18 cellular contexts compared by ENCODE assay signal in genomic region chr1:236830116-236830515, GRCh38. TPM values are rescaled to one million over a fixed set of nuclear protein-coding genes. Genes with fewer than 3 reads are reported as not detected.
DNase-seq lines count a peak whose midpoint lies in the region; ATAC-seq and TF ChIP-seq lines count a peak whose summit lies in the region.
"Had no signal": no experiment of that assay in that cellular context is flagged by ENCODE, and none has a peak within 500 bp of the region (broad histone marks: within the 10 kb centered on the region; RNA-seq: fewer than 3 reads in every experiment).

No MANE protein-coding gene starts in this region.

- H3K4me1 ChIP-seq in heart left ventricle (peaks cover 0 to 31% (median 9%) of the 10 kb centered on the region in 12 donors), right atrium auricular region (peaks cover 0 to 22% of the 10 kb centered on the region in 2 donors)
- H3K4me1 ChIP-seq: A549, Caco-2, HAP-1 had no signal

- TF ChIP-seq CTCF in heart left ventricle (IDR thresholded peaks at IDR 0.05) (no peak), right atrium auricular region (IDR thresholded peaks at IDR 0.05) (no peak), progenitor cell of endocrine pancreas (IDR thresholded peaks at IDR 0.05; ENCODE audit: unreplicated experiment) (no peak)

- no peak for TF ChIP-seq POLR2A in heart left ventricle (IDR thresholded peaks at IDR 0.05)

- H3K36me3 ChIP-seq in heart left ventricle = peaks cover 0 to 100% (median 92%) of the 10 kb centered on the region in 9 donors
- peaks cover 41% of the 10 kb centered on the region for H3K36me3 ChIP-seq in right atrium auricular region

- no peak overlapping the region for H3K4me3 ChIP-seq in heart left ventricle
- H3K4me3 ChIP-seq in right atrium auricular region = no peak overlapping the region
- H3K4me3 ChIP-seq: A549, GM23248, HAP-1 had no signal

- H3K27me3 ChIP-seq in heart left ventricle (no peaks in the 10 kb centered on the region), right atrium auricular region (no peaks in the 10 kb centered on the region)

- DNase-seq in Right ventricle myocardium inferior (ENCODE audit: missing footprints) = no peak
- no peak for DNase-seq in cardiac septum (ENCODE audit: low spot score)
- no peak for DNase-seq in heart left ventricle
- DNase-seq in right atrium auricular region (ENCODE audit: low spot score) = no peak
- no peak for DNase-seq in progenitor cell of endocrine pancreas (ENCODE audit: low spot score, unreplicated experiment)
- no peak for DNase-seq in activated effector memory CD4-positive, alpha-beta T cell treated with Interleukin-2 at 50 U/mL for 16 hours
- no peak for DNase-seq in central memory CD4-positive, alpha-beta T cell
- DNase-seq: AML-193; Caco-2; CD4-positive, alpha-beta T cell; DMS153; DMS79; GDM1; GM23248 had no signal

- H3K36me3 Mint-ChIP-seq in progenitor cell of endocrine pancreas (ENCODE audit: insufficient read depth) = peaks cover 29% of the 10 kb centered on the region

- ATAC-seq in Right ventricle myocardium inferior (peak; percentile 54), heart left ventricle (peak in 2 of 4 donors; percentile 22 to 38)
- ATAC-seq: A549 had no signal

- no peaks in the 10 kb centered on the region for H3K27me3 Mint-ChIP-seq in progenitor cell of endocrine pancreas
- H3K27me3 Mint-ChIP-seq: CD4-positive, alpha-beta T cell had no signal

- H3K27ac ChIP-seq in heart left ventricle (peak overlapping the region in 10 of 12 donors; percentile 16 to 78 (median 58)), right atrium auricular region (peak overlapping the region; percentile 41 to 74)
- H3K27ac ChIP-seq: 22Rv1, A549, C4-2B, GM23248 had no signal

- H3K9me3 ChIP-seq in heart left ventricle = no peaks in the 10 kb centered on the region
- no peaks in the 10 kb centered on the region for H3K9me3 ChIP-seq in right atrium auricular region
- H3K9me3 ChIP-seq: A549, Caco-2, HAP-1 had no signal

- intact Hi-C loops in Right ventricle myocardium inferior (cut with DNase I) (no loop called here), cardiac septum (cut with DNase I) (no loop called here), heart left ventricle (cut with DNase I) (loop anchor here in 1 of 10 donors (1.0 kb wide), 1 partner anchor 32 kb away; no protein-coding TSS in a partner anchor)

- peaks cover 4% of the 10 kb centered on the region for H3K4me1 Mint-ChIP-seq in progenitor cell of endocrine pancreas (ENCODE audit: low read depth)

- 34 to 49% (median 40%) methylated on average over 3 of the region's 3 CpGs for WGBS in heart left ventricle, 4 donors

- no peak overlapping the region for H3K27ac Mint-ChIP-seq in progenitor cell of endocrine pancreas
- H3K27ac Mint-ChIP-seq: CD4-positive, alpha-beta T cell had no signal

- H3K4me3 Mint-ChIP-seq in progenitor cell of endocrine pancreas (ENCODE audit: low read depth) = no peak overlapping the region
- H3K4me3 Mint-ChIP-seq: CD4-positive, alpha-beta T cell had no signal

- no peaks in the 10 kb centered on the region for H3K9me3 Mint-ChIP-seq in progenitor cell of endocrine pancreas (ENCODE audit: low read depth)
- H3K9me3 Mint-ChIP-seq: CD4-positive, alpha-beta T cell had no signal

RNA-seq across cellular contexts. Expression of gene MTR, which starts 35.0 kb away (rescaled TPM):
- total RNA-seq in Right ventricle myocardium inferior (49.0 TPM), cardiac septum (58.8 TPM), heart left ventricle (10 to 100 TPM; 30.8 to 84.2 (median 51.4) TPM), right atrium auricular region (10 to 100 TPM; 21.8 to 30.4 TPM), progenitor cell of endocrine pancreas (29.7 and 32.3 TPM in 2 replicates)
- polyA plus RNA-seq in heart left ventricle = 10 to 100 TPM; 11.8 to 12.8 TPM
